27 cellular contexts compared by ENCODE assay signal in the genomic region with DNA sequence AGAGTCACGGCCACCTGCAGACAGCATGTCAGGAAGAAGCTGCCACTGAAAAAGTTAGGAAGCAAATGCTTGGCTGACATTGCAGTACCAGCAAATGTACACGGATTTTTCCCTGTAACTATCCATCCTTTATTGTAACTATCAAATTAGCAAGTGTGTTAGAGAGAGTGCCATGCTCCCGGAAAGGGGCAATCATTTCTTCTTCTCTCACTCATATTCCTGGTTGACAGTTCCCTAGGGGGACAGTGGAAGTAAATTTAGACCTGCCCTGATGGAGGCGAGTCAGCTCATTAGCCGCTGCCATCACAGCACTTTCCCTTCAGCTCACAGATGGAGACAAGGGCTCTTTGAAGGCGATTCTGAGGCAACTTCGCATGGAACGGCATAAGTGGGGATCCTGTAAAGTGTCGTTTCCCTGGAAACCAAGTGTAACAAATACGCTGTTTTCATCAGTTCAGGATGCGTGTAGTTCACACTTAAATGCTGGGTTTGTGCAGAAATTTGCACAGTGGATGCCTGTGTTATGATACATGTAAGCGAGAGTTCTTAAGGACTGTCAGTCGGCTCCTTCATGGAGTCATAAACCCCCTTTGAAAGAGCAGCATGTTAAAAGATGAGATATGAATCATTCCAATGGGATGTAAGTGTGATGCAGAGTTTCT.
"Had no signal": no experiment of that assay in that cellular context is flagged by ENCODE, and none has a peak within 500 bp of the region (broad histone marks: within the 10 kb centered on the region; RNA-seq: fewer than 3 reads in every experiment).

No MANE protein-coding gene starts in this region.

- H3K4me3 ChIP-seq: adrenal gland, heart right ventricle, left ventricle myocardium inferior, ovary, skin epidermis, uterus had no signal

- H3K27ac Mint-ChIP-seq: activated CD4-positive, alpha-beta T cell treated with anti-CD3 and anti-CD28 coated beads for 36 hours; activated CD8-positive, alpha-beta memory T cell treated with anti-CD3 and anti-CD28 coated beads, Interleukin-2, amount 10 ng/mL, durations not matched to agents 7 days and 5 days; activated CD8-positive, alpha-beta T cell treated with anti-CD3 and anti-CD28 coated beads, Interleukin-2, amount 10 ng/mL, durations not matched to agents 7 days and 5 days; activated naive CD4-positive, alpha-beta T cell treated with anti-CD3 and anti-CD28 coated beads for 36 hours; activated naive CD8-positive, alpha-beta T cell treated with anti-CD3 and anti-CD28 coated beads for 36 hours; naive B cell; nephron progenitor cell; progenitor cell of endocrine pancreas; T-helper 2 cell treated with Interferon-gamma antibody and Interleukin-4, amounts not matched to agents 5 μg/mL and 100 μg/mL, for 36 hours; type B pancreatic cell had no signal

- H3K27me3 ChIP-seq: adrenal gland, ovary, uterus had no signal

- H3K9me3 Mint-ChIP-seq: activated naive CD4-positive, alpha-beta T cell treated with anti-CD3 and anti-CD28 coated beads for 36 hours; activated naive CD8-positive, alpha-beta T cell treated with anti-CD3 and anti-CD28 coated beads for 36 hours; naive B cell; nephron progenitor cell; type B pancreatic cell had no signal

- H3K36me3 Mint-ChIP-seq: activated CD8-positive, alpha-beta memory T cell treated with anti-CD3 and anti-CD28 coated beads, Interleukin-2, amount 10 ng/mL, durations not matched to agents 7 days and 5 days; activated naive CD8-positive, alpha-beta T cell treated with anti-CD3 and anti-CD28 coated beads for 36 hours; naive B cell; type B pancreatic cell had no signal

- H3K4me1 ChIP-seq: adrenal gland, heart right ventricle, left ventricle myocardium inferior, uterus had no signal

- H3K4me3 Mint-ChIP-seq: activated CD4-positive, alpha-beta T cell treated with anti-CD3 and anti-CD28 coated beads for 36 hours; activated CD8-positive, alpha-beta memory T cell treated with anti-CD3 and anti-CD28 coated beads, Interleukin-2, amount 10 ng/mL, durations not matched to agents 7 days and 5 days; activated CD8-positive, alpha-beta T cell treated with anti-CD3 and anti-CD28 coated beads, Interleukin-2, amount 10 ng/mL, durations not matched to agents 7 days and 5 days; activated naive CD4-positive, alpha-beta T cell treated with anti-CD3 and anti-CD28 coated beads for 36 hours; activated naive CD8-positive, alpha-beta T cell treated with anti-CD3 and anti-CD28 coated beads for 36 hours; naive B cell; nephron progenitor cell; T-helper 2 cell treated with Interferon-gamma antibody and Interleukin-4, amounts not matched to agents 5 μg/mL and 100 μg/mL, for 36 hours; type B pancreatic cell had no signal

- H3K27ac ChIP-seq: adrenal gland, heart right ventricle, left ventricle myocardium inferior, ovary, skin epidermis, uterus had no signal

- H3K27me3 Mint-ChIP-seq: activated CD4-positive, alpha-beta T cell treated with anti-CD3 and anti-CD28 coated beads for 36 hours; activated CD8-positive, alpha-beta memory T cell treated with anti-CD3 and anti-CD28 coated beads, Interleukin-2, amount 10 ng/mL, durations not matched to agents 7 days and 5 days; activated naive CD8-positive, alpha-beta T cell treated with anti-CD3 and anti-CD28 coated beads for 36 hours; naive B cell; progenitor cell of endocrine pancreas had no signal

- H3K9me3 ChIP-seq: adrenal gland, heart right ventricle, left ventricle myocardium inferior, ovary, uterus had no signal

- DNase-seq: activated CD4-positive, alpha-beta T cell treated with anti-CD3 and anti-CD28 coated beads for 36 hours; activated CD4-positive, CD25-positive, alpha-beta regulatory T cell; activated CD8-positive, alpha-beta memory T cell treated with anti-CD3 and anti-CD28 coated beads, Interleukin-2, amount 10 ng/mL, durations not matched to agents 7 days and 5 days; activated CD8-positive, alpha-beta T cell treated with anti-CD3 and anti-CD28 coated beads, Interleukin-2, amount 10 ng/mL, durations not matched to agents 7 days and 5 days; activated effector memory CD4-positive, alpha-beta T cell treated with anti-CD3 and anti-CD28 coated beads, Interleukin-2, amount 50 U/mL, for 16 hours; activated naive CD4-positive, alpha-beta T cell treated with anti-CD3 and anti-CD28 coated beads for 36 hours; activated naive CD8-positive, alpha-beta T cell treated with anti-CD3 and anti-CD28 coated beads for 36 hours; activated T-cell treated with anti-CD3 and anti-CD28 coated beads for 4 hours; adrenal gland; aorta; caudate nucleus; cortex of kidney; heart right ventricle; left ventricle myocardium inferior; naive B cell; nephron progenitor cell; ovary; stimulated activated CD4-positive, alpha-beta T cell treated with anti-CD3 and anti-CD28 coated beads, Interleukin-12 subunit alpha, Interleukin-12 subunit beta, amount 100 ng/mL, for 4 hours; stimulated activated CD4-positive, alpha-beta T cell treated with anti-CD3 and anti-CD28 coated beads, Interleukin-4, amount 100 ng/mL, for 1 hour; stimulated activated naive CD8-positive, alpha-beta T cell treated with anti-CD3 and anti-CD28 coated beads, Interleukin-15, Interleukin-2, amounts not matched to agents 100 U/mL and 50 U/mL, for 24 hours; uterus had no signal

- H3K4me1 Mint-ChIP-seq: activated CD4-positive, alpha-beta T cell treated with anti-CD3 and anti-CD28 coated beads for 36 hours; activated CD8-positive, alpha-beta memory T cell treated with anti-CD3 and anti-CD28 coated beads, Interleukin-2, amount 10 ng/mL, durations not matched to agents 7 days and 5 days; activated naive CD8-positive, alpha-beta T cell treated with anti-CD3 and anti-CD28 coated beads for 36 hours; naive B cell had no signal

- H3K36me3 ChIP-seq: adrenal gland, heart right ventricle, left ventricle myocardium inferior, ovary, uterus had no signal

- FAIRE-seq: endothelial cell of umbilical vein, islet of Langerhans had no signal
